In the genomic region with DNA sequence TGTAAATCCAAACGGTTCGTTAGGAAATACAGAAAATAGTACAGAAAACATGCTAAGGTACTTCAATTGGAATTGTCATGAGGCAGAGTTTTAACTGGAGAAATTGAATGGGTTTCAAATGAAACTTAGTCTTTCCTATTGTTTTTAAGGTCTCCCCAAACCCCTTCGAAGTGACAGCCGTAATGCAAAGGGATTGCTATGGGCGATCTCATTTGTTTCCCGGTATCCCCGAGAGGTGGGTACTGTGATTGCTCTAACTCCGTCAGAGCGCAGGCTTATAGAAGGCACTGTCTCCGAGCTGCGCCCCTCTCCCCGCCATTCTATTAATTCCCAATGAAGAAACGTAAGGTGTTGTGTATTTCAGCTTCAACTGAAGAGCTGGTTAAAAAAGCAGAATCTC, we compare ENCODE assay signal across 1 cellular context.
TF ChIP-seq lines count a peak whose summit lies in the region.

No MANE protein-coding gene starts in this region.

TF ChIP-seq in IMR-90, 13 proteins besides CTCF, POLR2A, EP300 and RAD21:
- TF ChIP-seq MAFK (IDR thresholded peaks at IDR 0.05; ENCODE audit: low read depth, low read length) (no peak), USF2 (IDR thresholded peaks at IDR 0.05; ENCODE audit: low read depth, low read length) (no peak), FOS (IDR thresholded peaks at IDR 0.05; ENCODE audit: low read depth, low read length) (no peak), RFX5 (IDR thresholded peaks at IDR 0.05; ENCODE audit: low read depth, low read length) (no peak), RCOR1 (IDR thresholded peaks at IDR 0.05; ENCODE audit: insufficient replicate concordance, low read length) (no peak), MAZ (IDR thresholded peaks at IDR 0.05; ENCODE audit: borderline replicate concordance, low read depth, low read length) (no peak), CHD1 (IDR thresholded peaks at IDR 0.05; ENCODE audit: low read depth, low read length) (no peak), NFE2L2 (IDR thresholded peaks at IDR 0.05; ENCODE audit: low read depth, low read length) (no peak), MXI1 (IDR thresholded peaks at IDR 0.05; ENCODE audit: borderline replicate concordance, low read depth, low read length) (no peak), BHLHE40 (IDR thresholded peaks at IDR 0.05; ENCODE audit: low read depth, low read length) (no peak), SMC3 (IDR thresholded peaks at IDR 0.05; ENCODE audit: low read depth, low read length) (no peak), CEBPB (IDR thresholded peaks at IDR 0.05; ENCODE audit: low read depth, low read length) (no peak)
- TF ChIP-seq, protein P1, sequence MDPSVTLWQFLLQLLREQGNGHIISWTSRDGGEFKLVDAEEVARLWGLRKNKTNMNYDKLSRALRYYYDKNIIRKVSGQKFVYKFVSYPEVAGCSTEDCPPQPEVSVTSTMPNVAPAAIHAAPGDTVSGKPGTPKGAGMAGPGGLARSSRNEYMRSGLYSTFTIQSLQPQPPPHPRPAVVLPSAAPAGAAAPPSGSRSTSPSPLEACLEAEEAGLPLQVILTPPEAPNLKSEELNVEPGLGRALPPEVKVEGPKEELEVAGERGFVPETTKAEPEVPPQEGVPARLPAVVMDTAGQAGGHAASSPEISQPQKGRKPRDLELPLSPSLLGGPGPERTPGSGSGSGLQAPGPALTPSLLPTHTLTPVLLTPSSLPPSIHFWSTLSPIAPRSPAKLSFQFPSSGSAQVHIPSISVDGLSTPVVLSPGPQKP (IDR thresholded peaks at IDR 0.05; ENCODE audit: borderline replicate concordance, low read depth, low read length), result no peak
